In genomic region chr18:76168206-76168605, GRCh38 we compare ENCODE assay signal across 25 cellular contexts.
"Had no signal": no experiment of that assay in that cellular context is flagged by ENCODE, and none has a peak within 500 bp of the region (broad histone marks: within the 10 kb centered on the region; RNA-seq: fewer than 3 reads in every experiment).

No MANE protein-coding gene starts in this region.

- H3K4me3 ChIP-seq: cardiac muscle cell, left lung, lung, right lobe of liver, skin epidermis, tibial nerve had no signal

- H3K9me3 ChIP-seq: left lung, right lobe of liver, tibial nerve had no signal

- H3K27me3 ChIP-seq: cardiac muscle cell, foreskin keratinocyte, left lung, right lobe of liver, tibial nerve had no signal

- DNase-seq: activated B cell treated with CpG ODN at 0.5 μM for 24 hours; activated CD4-positive, alpha-beta T cell treated with anti-CD3 and anti-CD28 coated beads for 36 hours; activated CD4-positive, alpha-beta T cell treated with anti-CD3 and anti-CD28 coated beads, Interleukin-2, amount 50 U/mL, for 4 hours; activated CD8-positive, alpha-beta memory T cell treated with anti-CD3 and anti-CD28 coated beads, Interleukin-2, amount 50 U/mL, for 48 hours; activated effector memory CD4-positive, alpha-beta T cell treated with Interleukin-2 at 50 U/mL for 16 hours; activated naive CD4-positive, alpha-beta T cell treated with anti-CD3 and anti-CD28 coated beads for 36 hours; activated naive CD8-positive, alpha-beta T cell treated with anti-CD3 and anti-CD28 coated beads, Interleukin-2, amount 10 ng/mL, durations not matched to agents 7 days and 5 days; activated T-cell treated with anti-CD3 and anti-CD28 coated beads, Interleukin-2, amount 50 U/mL, for 4 hours; amygdala; effector CD4-positive, alpha-beta T cell; erythroblast; foreskin keratinocyte; kidney; natural killer cell; nucleus accumbens; right lobe of liver; stimulated activated CD4-positive, alpha-beta T cell treated with anti-CD3 and anti-CD28 coated beads, Interleukin-2, amount 100 ng/mL, for 24 hours; stimulated activated naive CD8-positive, alpha-beta T cell treated with anti-CD3 and anti-CD28 coated beads, Interleukin-15, amount 100 ng/mL, for 72 hours; T-helper 9 cell had no signal

- H3K36me3 ChIP-seq: cardiac muscle cell, left lung, right lobe of liver, tibial nerve had no signal

- H3K27ac ChIP-seq: cardiac muscle cell, foreskin keratinocyte, left lung, right lobe of liver, skin epidermis, tibial nerve had no signal

- ATAC-seq: activated CD4-positive, alpha-beta T cell treated with anti-CD3 and anti-CD28 coated beads for 36 hours; activated T-cell treated with anti-CD3 and anti-CD28 coated beads, Interleukin-2, amount 50 U/mL, for 4 hours; foreskin keratinocyte; left lung; natural killer cell; right lobe of liver; stimulated activated effector memory CD8-positive, alpha-beta T cell treated with anti-CD3 and anti-CD28 coated beads, Interleukin-12 subunit alpha, Interleukin-12 subunit beta, amount 100 ng/mL, for 72 hours; stimulated activated naive CD8-positive, alpha-beta T cell treated with anti-CD3 and anti-CD28 coated beads, Interleukin-15, amount 100 ng/mL, for 72 hours had no signal

- H3K4me1 ChIP-seq: foreskin keratinocyte, left lung, right lobe of liver, tibial nerve had no signal
